In genomic region chr9:130013326-130013725, GRCh38 we compare ENCODE assay signal across 17 cellular contexts. TPM values are rescaled to one million over a fixed set of nuclear protein-coding genes. Genes with fewer than 3 reads are reported as not detected.
DNase-seq lines count a peak whose midpoint lies in the region; ATAC-seq and TF ChIP-seq lines count a peak whose summit lies in the region.
"Had no signal": no experiment of that assay in that cellular context is flagged by ENCODE, and none has a peak within 500 bp of the region (broad histone marks: within the 10 kb centered on the region; RNA-seq: fewer than 3 reads in every experiment).

No MANE protein-coding gene starts in this region.

- no peak overlapping the region for H3K4me3 Mint-ChIP-seq in CD4-positive, alpha-beta T cell
- peak overlapping the region in 2 of 7 donors; percentile 0 to 27 for H3K4me3 Mint-ChIP-seq in CD8-positive, alpha-beta memory T cell
- H3K4me3 Mint-ChIP-seq in activated T-helper 17 cell treated with anti-CD3 and anti-CD28 coated beads, Interleukin-2, amount 50 U/mL, for 72 hours = peak overlapping the region; percentile 43
- H3K4me3 Mint-ChIP-seq in naive thymus-derived CD8-positive, alpha-beta T cell = no peak overlapping the region

- peaks cover 5% of the 10 kb centered on the region for H3K9me3 ChIP-seq in CD4-positive, alpha-beta T cell (ENCODE audit: control insufficient read depth, low read length)
- H3K9me3 ChIP-seq in CD8-positive, alpha-beta memory T cell (ENCODE audit: low read length) = no peaks in the 10 kb centered on the region
- H3K9me3 ChIP-seq: breast epithelium, transverse colon had no signal

- H3K27ac ChIP-seq in CD4-positive, alpha-beta T cell (ENCODE audit: low read depth, low read length) = peak overlapping the region; percentile 0
- H3K27ac ChIP-seq in CD8-positive, alpha-beta memory T cell (ENCODE audit: low read depth, low read length) = no peak overlapping the region
- H3K27ac ChIP-seq: breast epithelium, GM23248, heart left ventricle, transverse colon had no signal

- H3K36me3 ChIP-seq in CD8-positive, alpha-beta memory T cell (ENCODE audit: insufficient read depth, low read length) = no peaks in the 10 kb centered on the region
- H3K36me3 ChIP-seq: breast epithelium, transverse colon had no signal

- peaks cover 37% of the 10 kb centered on the region for H3K4me1 ChIP-seq in CD8-positive, alpha-beta memory T cell (ENCODE audit: insufficient read depth, low read length)
- H3K4me1 ChIP-seq: breast epithelium had no signal

- H3K27ac Mint-ChIP-seq in CD4-positive, alpha-beta T cell = peak overlapping the region; percentile 93
- peak overlapping the region in 7 of 8 donors; percentile 70 to 97 (median 83) for H3K27ac Mint-ChIP-seq in CD8-positive, alpha-beta memory T cell
- peak overlapping the region; percentile 98 for H3K27ac Mint-ChIP-seq in activated T-helper 17 cell treated with anti-CD3 and anti-CD28 coated beads, Interleukin-2, amount 50 U/mL, for 72 hours
- H3K27ac Mint-ChIP-seq in naive thymus-derived CD8-positive, alpha-beta T cell = peak overlapping the region in 9 of 10 donors; percentile 20 to 94 (median 78)

- POLR2A ChIA-PET in CD4-positive, alpha-beta T cell (lab: Charles Lee) = no interaction called here
- POLR2A ChIA-PET in CD8-positive, alpha-beta memory T cell (lab: Charles Lee) = interaction anchor here (0.5 to 1.0 kb wide), 2 partner anchors 21 to 26 kb away, joined by 3 to 4 read pairs; no protein-coding TSS in a partner anchor
- POLR2A ChIA-PET in naive thymus-derived CD8-positive, alpha-beta T cell (lab: Charles Lee) = no interaction called here

- ATAC-seq in CD4-positive, alpha-beta T cell (ENCODE audit: poor library complexity) = no peak
- ATAC-seq in activated T-helper 17 cell treated with anti-CD3 and anti-CD28 coated beads, Interleukin-2, amount 50 U/mL, for 72 hours (replicated peaks) = no peak
- no peak for ATAC-seq in naive thymus-derived CD8-positive, alpha-beta T cell
- ATAC-seq: heart left ventricle, K562 had no signal

- H3K4me1 Mint-ChIP-seq in CD4-positive, alpha-beta T cell (ENCODE audit: low read depth) = peaks cover 81% of the 10 kb centered on the region
- peaks cover 71 to 89% (median 83%) of the 10 kb centered on the region in 3 donors for H3K4me1 Mint-ChIP-seq in CD8-positive, alpha-beta memory T cell
- H3K4me1 Mint-ChIP-seq in activated T-helper 17 cell treated with anti-CD3 and anti-CD28 coated beads, Interleukin-2, amount 50 U/mL, for 72 hours = peaks cover 56% of the 10 kb centered on the region
- peaks cover 28 to 81% (median 69%) of the 10 kb centered on the region in 4 donors for H3K4me1 Mint-ChIP-seq in naive thymus-derived CD8-positive, alpha-beta T cell

- intact Hi-C loops in CD4-positive, alpha-beta T cell (cut with DNase I, micrococcal nuclease) = no loop called here

- no peak for DNase-seq in CD4-positive, alpha-beta T cell
- no peak for DNase-seq in CD8-positive, alpha-beta memory T cell
- no peak for DNase-seq in naive thymus-derived CD8-positive, alpha-beta T cell
- DNase-seq in activated gamma-delta T cell (lab: John Stamatoyannopoulos, UW) (no peak), NOMO-1 (lab: John Stamatoyannopoulos, UW; ENCODE audit: unreplicated experiment in 2 of 2) (no peak), NCI-H510A (lab: John Stamatoyannopoulos, UW) (no peak)
- DNase-seq: EL; GM23248; MM.1S; NCI-H146; posterior cingulate gyrus; stimulated activated naive CD4-positive, alpha-beta T cell; transverse colon had no signal

- no peak for TF ChIP-seq CTCF in CD4-positive, alpha-beta T cell (IDR thresholded peaks at IDR 0.05)

- no peaks in the 10 kb centered on the region for H3K27me3 ChIP-seq in CD4-positive, alpha-beta T cell (ENCODE audit: control insufficient read depth, insufficient read depth, low read length)
- no peaks in the 10 kb centered on the region for H3K27me3 ChIP-seq in CD8-positive, alpha-beta memory T cell (ENCODE audit: insufficient read depth, low read length, poor library complexity, severe bottlenecking)
- H3K27me3 ChIP-seq: breast epithelium, heart left ventricle, transverse colon had no signal

- H3K36me3 Mint-ChIP-seq in CD4-positive, alpha-beta T cell (ENCODE audit: low read depth) = peaks cover 66% of the 10 kb centered on the region
- peaks cover 11 to 31% (median 13%) of the 10 kb centered on the region in 3 donors for H3K36me3 Mint-ChIP-seq in CD8-positive, alpha-beta memory T cell
- H3K36me3 Mint-ChIP-seq in activated T-helper 17 cell treated with anti-CD3 and anti-CD28 coated beads, Interleukin-2, amount 50 U/mL, for 72 hours (ENCODE audit: low read depth) = peaks cover 99% of the 10 kb centered on the region
- H3K36me3 Mint-ChIP-seq in naive thymus-derived CD8-positive, alpha-beta T cell = peaks cover 5 to 30% (median 14%) of the 10 kb centered on the region in 3 donors

- H3K27me3 Mint-ChIP-seq in CD4-positive, alpha-beta T cell = no peaks in the 10 kb centered on the region
- no peaks in the 10 kb centered on the region for H3K27me3 Mint-ChIP-seq in CD8-positive, alpha-beta memory T cell
- no peaks in the 10 kb centered on the region for H3K27me3 Mint-ChIP-seq in activated T-helper 17 cell treated with anti-CD3 and anti-CD28 coated beads, Interleukin-2, amount 50 U/mL, for 72 hours
- no peaks in the 10 kb centered on the region for H3K27me3 Mint-ChIP-seq in naive thymus-derived CD8-positive, alpha-beta T cell

- no peak overlapping the region for H3K4me3 ChIP-seq in CD8-positive, alpha-beta memory T cell (ENCODE audit: low read length)
- H3K4me3 ChIP-seq: breast epithelium, GM23248, heart left ventricle, K562, transverse colon had no signal

- CTCF ChIA-PET in CD4-positive, alpha-beta T cell (lab: Charles Lee) = interaction anchor here (0.8 to 2.3 kb wide), 2 partner anchors 9 to 18 kb away, joined by 3 to 4 read pairs; no protein-coding TSS in a partner anchor
- CTCF ChIA-PET in CD8-positive, alpha-beta memory T cell (lab: Charles Lee) = interaction anchor here (0.7 kb wide), 1 partner anchor 17 kb away, joined by 3 read pairs; no protein-coding TSS in a partner anchor

- H3K9me3 Mint-ChIP-seq in CD4-positive, alpha-beta T cell = peaks cover 4% of the 10 kb centered on the region
- H3K9me3 Mint-ChIP-seq in CD8-positive, alpha-beta memory T cell = peaks cover 0 to 4% (median 0%) of the 10 kb centered on the region in 5 donors
- H3K9me3 Mint-ChIP-seq in activated T-helper 17 cell treated with anti-CD3 and anti-CD28 coated beads, Interleukin-2, amount 50 U/mL, for 72 hours = no peaks in the 10 kb centered on the region
- H3K9me3 Mint-ChIP-seq in naive thymus-derived CD8-positive, alpha-beta T cell = peaks cover 0 to 7% (median 3%) of the 10 kb centered on the region in 9 donors

RNA-seq across cellular contexts. Expression of gene FNBP1, which starts 29.7 kb away (rescaled TPM):
- 100 to 1,000 TPM; 166 to 181 TPM for total RNA-seq in CD4-positive, alpha-beta T cell
- total RNA-seq in CD8-positive, alpha-beta memory T cell = 100 to 1,000 TPM; 226 to 230 TPM
- 176 TPM for polyA plus RNA-seq in CD8-positive, alpha-beta memory T cell
- 100 to 1,000 TPM; 173 to 492 TPM for total RNA-seq in activated T-helper 17 cell treated with anti-CD3 and anti-CD28 coated beads, Interleukin-2, amount 50 U/mL, for 72 hours
- total RNA-seq in naive thymus-derived CD8-positive, alpha-beta T cell = 100 to 1,000 TPM; 156 to 164 TPM
- 100 to 1,000 TPM; 130 to 143 (median 136) TPM for polyA plus RNA-seq in naive thymus-derived CD8-positive, alpha-beta T cell

RNA-seq across cellular contexts. Expression of gene GPR107, which starts 40.4 kb away (rescaled TPM):
- 10 to 100 TPM; 18.9 to 19.2 TPM for total RNA-seq in CD4-positive, alpha-beta T cell
- total RNA-seq in CD8-positive, alpha-beta memory T cell = 10 to 100 TPM; 21.3 to 21.4 TPM
- polyA plus RNA-seq in CD8-positive, alpha-beta memory T cell = 4.2 TPM
- 10 to 100 TPM; 28.1 to 32.6 TPM for total RNA-seq in activated T-helper 17 cell treated with anti-CD3 and anti-CD28 coated beads, Interleukin-2, amount 50 U/mL, for 72 hours
- 10 to 100 TPM; 21.9 to 25.3 TPM for total RNA-seq in naive thymus-derived CD8-positive, alpha-beta T cell
- polyA plus RNA-seq in naive thymus-derived CD8-positive, alpha-beta T cell = 1 to 10 TPM; 1.4 to 3.2 (median 2.2) TPM
